In genomic region chr11:14041040-14041439, GRCh38 we compare ENCODE assay signal across 13 cellular contexts.
A peak's percentile ranks its signal among the peaks of the same experiment; 100 is the strongest.
DNase-seq lines count a peak whose midpoint lies in the region; ATAC-seq, FAIRE-seq and TF ChIP-seq lines count a peak whose summit lies in the region.
"Had no signal": no experiment of that assay in that cellular context is flagged by ENCODE, and none has a peak within 500 bp of the region (broad histone marks: within the 10 kb centered on the region; RNA-seq: fewer than 3 reads in every experiment).

No MANE protein-coding gene starts in this region.

- H3K79me2 ChIP-seq in HCT116 (ENCODE audit: insufficient read depth, low read length): no peaks in the 10 kb centered on the region
- H3K79me2 ChIP-seq: parathyroid adenoma had no signal

- H3K27me3 ChIP-seq in HCT116 (ENCODE audit: insufficient read depth, low read length): no peaks in the 10 kb centered on the region
- H3K27me3 ChIP-seq: SJSA1 had no signal

- H3K27ac Mint-ChIP-seq in activated CD8-positive, alpha-beta T cell treated with anti-CD3 and anti-CD28 coated beads, Interleukin-2, amount 10 ng/mL, durations not matched to agents 7 days and 5 days: no peak overlapping the region
- H3K27ac Mint-ChIP-seq: activated CD8-positive, alpha-beta T cell treated with anti-CD3 and anti-CD28 coated beads for 36 hours had no signal

- H3K9me3 ChIP-seq in HCT116 (ENCODE audit: control insufficient read depth in 1 of 2, insufficient read depth in 1 of 2, low read depth in 1 of 2, low read length in 2 of 2) (no peaks in the 10 kb centered on the region), kidney (ENCODE audit: control insufficient read depth in 1 of 2, low read length in 2 of 2) (no peaks in the 10 kb centered on the region)
- H3K9me3 ChIP-seq: SJSA1 had no signal

- intact Hi-C loops in HCT116 (cut with micrococcal nuclease): no loop called here
- intact Hi-C loops in kidney (cut with DNase I): no loop called here

- CTCF ChIA-PET in HCT116 (lab: Charles Lee): interaction anchor here (0.7 to 1.0 kb wide), 2 partner anchors 70 to 85 kb away, joined by 3 to 4 read pairs; no protein-coding TSS in a partner anchor
- CTCF ChIA-PET in activated CD8-positive, alpha-beta T cell treated with anti-CD3 and anti-CD28 coated beads, Interleukin-2, amount 10 ng/mL, durations not matched to agents 7 days and 5 days (lab: Charles Lee): no interaction called here

- peaks cover 4% of the 10 kb centered on the region for H3K27me3 Mint-ChIP-seq in activated CD8-positive, alpha-beta T cell treated with anti-CD3 and anti-CD28 coated beads, Interleukin-2, amount 10 ng/mL, durations not matched to agents 7 days and 5 days (ENCODE audit: low read depth)
- H3K27me3 Mint-ChIP-seq: activated CD8-positive, alpha-beta T cell treated with anti-CD3 and anti-CD28 coated beads for 36 hours had no signal

- H3K4me2 ChIP-seq in HCT116 (ENCODE audit: low read length): no peak overlapping the region; the same call in 1 of the 2 replicates

- BruUV-seq in HCT116 (replicated peaks; lab: Mats Ljungman, UMichigan): no TSS peak

- POLR2A ChIA-PET in HCT116 (lab: Charles Lee): no interaction called here
- POLR2A ChIA-PET in activated CD8-positive, alpha-beta T cell treated with anti-CD3 and anti-CD28 coated beads, Interleukin-2, amount 10 ng/mL, durations not matched to agents 7 days and 5 days (lab: Charles Lee): no interaction called here

- TF ChIP-seq CTCF in AG10803 (conservative IDR thresholded peaks at IDR 0.05; ENCODE audit: low read length) (peak; percentile 23; the same call in 1 of the 2 replicates), HCT116 (IDR thresholded peaks at IDR 0.05 in 2 of 3, conservative IDR thresholded peaks at IDR 0.05 in 1 of 3; ENCODE audit: borderline replicate concordance in 1 of 3, insufficient read depth in 1 of 3, low read depth in 2 of 3, low read length in 2 of 3) (peak; percentile 47 to 64 (median 57); a peak in 5 of 6 replicates), VCaP (conservative IDR thresholded peaks at IDR 0.05) (peak; percentile 61; the same call in 1 of the 2 replicates), kidney (IDR thresholded peaks at IDR 0.05; ENCODE audit: borderline replicate concordance, extremely low read depth, insufficient read depth) (peak; percentile 33)

- no peak for FAIRE-seq in kidney (lab: Jason Lieb, UNC)

- H3K4me1 ChIP-seq in HCT116 (ENCODE audit: control insufficient read depth in 1 of 2, insufficient read depth in 2 of 2, low read length in 2 of 2) (no peaks in the 10 kb centered on the region), kidney (ENCODE audit: control insufficient read depth in 1 of 2, insufficient read depth in 1 of 2, low read depth in 1 of 2, low read length in 2 of 2) (no peaks in the 10 kb centered on the region)
- H3K4me1 ChIP-seq: parathyroid adenoma, SJSA1 had no signal

- H3K4me3 Mint-ChIP-seq in activated CD8-positive, alpha-beta T cell treated with anti-CD3 and anti-CD28 coated beads, Interleukin-2, amount 10 ng/mL, durations not matched to agents 7 days and 5 days: no peak overlapping the region
- H3K4me3 Mint-ChIP-seq: activated CD8-positive, alpha-beta T cell treated with anti-CD3 and anti-CD28 coated beads for 36 hours had no signal

- peak overlapping the region; percentile 80 for H2AFZ ChIP-seq in HCT116 (ENCODE audit: low read depth, low read length, poor library complexity, severe bottlenecking)
- H2AFZ ChIP-seq: parathyroid adenoma had no signal

- H3K9me2 ChIP-seq in HCT116 (ENCODE audit: insufficient read depth): no peaks in the 10 kb centered on the region

- RAD21 ChIA-PET in HCT116 (lab: Charles Lee; ENCODE audit: low non-redundant PET in 1 of 2, low total read pairs in 2 of 2, uncharacterized antibody in 2 of 2, unreplicated experiment in 2 of 2): no interaction called here

- H3K9ac ChIP-seq in HCT116 (ENCODE audit: low read length): no peak overlapping the region
- no peak overlapping the region for H3K9ac ChIP-seq in kidney (ENCODE audit: low read length in 2 of 2)
- H3K9ac ChIP-seq: parathyroid adenoma had no signal

- no peaks in the 10 kb centered on the region for H3K36me3 ChIP-seq in HCT116 (ENCODE audit: control insufficient read depth in 1 of 2, insufficient read depth in 2 of 2, low read length in 2 of 2)
- H3K36me3 ChIP-seq in kidney (ENCODE audit: control insufficient read depth in 1 of 2, insufficient read depth in 2 of 2, low read length in 2 of 2): no peaks in the 10 kb centered on the region
- H3K36me3 ChIP-seq: SJSA1 had no signal

- H4K20me1 ChIP-seq in HCT116 (ENCODE audit: insufficient read depth): no peaks in the 10 kb centered on the region

- no peak for TF ChIP-seq POLR2A in HCT116 (IDR thresholded peaks at IDR 0.05; ENCODE audit: borderline replicate concordance, extremely low read depth, insufficient read depth, insufficient read length)

- H3K4me3 ChIP-seq in AG10803 (ENCODE audit: low read length) (no peak overlapping the region), HCT116 (replicated peaks in 1 of 2; ENCODE audit: low read depth in 1 of 2, low read length in 2 of 2) (no peak overlapping the region), kidney (ENCODE audit: low read length in 2 of 2) (no peak overlapping the region)
- H3K4me3 ChIP-seq: SJSA1 had no signal

- H3K27ac ChIP-seq in HCT116 (ENCODE audit: low read depth, low read length): no peak overlapping the region
- H3K27ac ChIP-seq in VCaP: no peak overlapping the region
- no peak overlapping the region for H3K27ac ChIP-seq in kidney (ENCODE audit: low read depth in 2 of 2, low read length in 2 of 2)
- H3K27ac ChIP-seq: parathyroid adenoma, SJSA1 had no signal

- no peaks in the 10 kb centered on the region for H3K36me3 Mint-ChIP-seq in activated CD8-positive, alpha-beta T cell treated with anti-CD3 and anti-CD28 coated beads, Interleukin-2, amount 10 ng/mL, durations not matched to agents 7 days and 5 days (ENCODE audit: low read depth)

- H3K4me1 Mint-ChIP-seq in activated CD8-positive, alpha-beta T cell treated with anti-CD3 and anti-CD28 coated beads, Interleukin-2, amount 10 ng/mL, durations not matched to agents 7 days and 5 days (ENCODE audit: low read depth): no peaks in the 10 kb centered on the region

- ATAC-seq in HCT116: peak; percentile 87
- ATAC-seq in GM19023 (IDR thresholded peaks at IDR 0.05; ENCODE audit: unreplicated experiment): no peak
- ATAC-seq in HG03469 (IDR thresholded peaks at IDR 0.05; ENCODE audit: unreplicated experiment): no peak
- no peak for ATAC-seq in activated CD8-positive, alpha-beta T cell treated with anti-CD3 and anti-CD28 coated beads, Interleukin-2, amount 10 ng/mL, durations not matched to agents 7 days and 5 days
- ATAC-seq: activated CD8-positive, alpha-beta T cell treated with anti-CD3 and anti-CD28 coated beads for 36 hours had no signal

- peak; percentile 78 for TF ChIP-seq RAD21 in HCT116 (IDR thresholded peaks at IDR 0.05; ENCODE audit: low read depth)

- DNase-seq in AG10803 (ENCODE audit: low read depth) (no peak), HCT116 (ENCODE audit: low read depth, low spot score) (peak; percentile 22), kidney (no peak), SKM-1 treated with dmso at 0.1 percent for 144 hours (lab: John Stamatoyannopoulos, UW; ENCODE audit: unreplicated experiment) (no peak)
- DNase-seq in activated CD8-positive, alpha-beta T cell treated with anti-CD3 and anti-CD28 coated beads, Interleukin-2, amount 10 ng/mL, durations not matched to agents 7 days and 5 days: no peak
- DNase-seq: activated CD8-positive, alpha-beta T cell treated with anti-CD3 and anti-CD28 coated beads for 36 hours; islet precursor cell; NCI-H2107 had no signal

- no peaks in the 10 kb centered on the region for H3K9me3 Mint-ChIP-seq in activated CD8-positive, alpha-beta T cell treated with anti-CD3 and anti-CD28 coated beads, Interleukin-2, amount 10 ng/mL, durations not matched to agents 7 days and 5 days (ENCODE audit: insufficient read depth)

TF ChIP-seq in HCT116, 20 proteins besides CTCF, POLR2A, EP300 and RAD21:
- TF ChIP-seq SP1 (IDR thresholded peaks at IDR 0.05; ENCODE audit: low read depth): no peak
- no peak for TF ChIP-seq ELF1 (IDR thresholded peaks at IDR 0.05; ENCODE audit: borderline replicate concordance, low read depth)
- TF ChIP-seq CBX3 (IDR thresholded peaks at IDR 0.05; ENCODE audit: low read depth): 0 out of 2 replicates have a peak, but pooled peaks have one; percentile 39
- TF ChIP-seq JUND (IDR thresholded peaks at IDR 0.05): no peak
- no peak for TF ChIP-seq REST (IDR thresholded peaks at IDR 0.05; ENCODE audit: low read depth)
- no peak for TF ChIP-seq FOSL1 (IDR thresholded peaks at IDR 0.05; ENCODE audit: low read depth)
- TF ChIP-seq ZNF274 (IDR thresholded peaks at IDR 0.05; ENCODE audit: low read depth, low read length): no peak
- no peak for TF ChIP-seq MAX (IDR thresholded peaks at IDR 0.05)
